In genomic region chr1:161740871-161741270, GRCh38 we compare ENCODE assay signal across 19 cellular contexts. TPM values are rescaled to one million over a fixed set of nuclear protein-coding genes. Genes with fewer than 3 reads are reported as not detected.
DNase-seq lines count a peak whose midpoint lies in the region; ATAC-seq and TF ChIP-seq lines count a peak whose summit lies in the region.
"Had no signal": no experiment of that assay in that cellular context is flagged by ENCODE, and none has a peak within 500 bp of the region (broad histone marks: within the 10 kb centered on the region; RNA-seq: fewer than 3 reads in every experiment).

No MANE protein-coding gene starts in this region.

- H3K9me3 Mint-ChIP-seq in IgD-negative memory B cell, result no peaks in the 10 kb centered on the region
- H3K9me3 Mint-ChIP-seq: activated naive CD4-positive, alpha-beta T cell treated with anti-CD3 and anti-CD28 coated beads, Interleukin-2, amount 50 U/mL, for 24 hours; neural progenitor cell had no signal

- no peaks in the 10 kb centered on the region for H3K27me3 Mint-ChIP-seq in IgD-negative memory B cell

- H3K36me3 Mint-ChIP-seq in IgD-negative memory B cell, result peaks cover 3% of the 10 kb centered on the region
- H3K36me3 Mint-ChIP-seq: activated naive CD4-positive, alpha-beta T cell treated with anti-CD3 and anti-CD28 coated beads, Interleukin-2, amount 50 U/mL, for 24 hours; neural progenitor cell had no signal

- H3K4me3 ChIP-seq in OCI-LY1 (ENCODE audit: low read depth, low read length, poor library complexity, severe bottlenecking) (no peak overlapping the region), spleen (no peak overlapping the region)
- H3K4me3 ChIP-seq: heart right ventricle, MG63, neural progenitor cell, SJCRH30 had no signal

- TF ChIP-seq CTCF in OCI-LY1 (IDR thresholded peaks at IDR 0.05; ENCODE audit: low read length) (no peak), spleen (IDR thresholded peaks at IDR 0.05 in 8 of 11, conservative IDR thresholded peaks at IDR 0.05 in 3 of 11) (no peak)

- H3K36me3 ChIP-seq in OCI-LY1 (ENCODE audit: insufficient read depth, low read length) (no peaks in the 10 kb centered on the region), spleen (no peaks in the 10 kb centered on the region)
- H3K36me3 ChIP-seq: heart right ventricle, MG63, neural progenitor cell, SJCRH30, WERI-Rb-1 had no signal

- H3K27ac Mint-ChIP-seq in IgD-negative memory B cell, result peak overlapping the region; percentile 53 to 97 (median 94)
- H3K27ac Mint-ChIP-seq: activated naive CD4-positive, alpha-beta T cell treated with anti-CD3 and anti-CD28 coated beads, Interleukin-2, amount 50 U/mL, for 24 hours; neural progenitor cell; progenitor cell of endocrine pancreas had no signal

- H3K4me2 ChIP-seq in OCI-LY1 (ENCODE audit: low read length), result no peak overlapping the region; the same call in 1 of the 2 replicates
- H3K4me2 ChIP-seq: neural progenitor cell had no signal

- no peak overlapping the region for H2AFZ ChIP-seq in OCI-LY1 (ENCODE audit: low read length)
- H2AFZ ChIP-seq: neural progenitor cell had no signal

- ATAC-seq in HG02642 (IDR thresholded peaks at IDR 0.05; ENCODE audit: poor library complexity, unreplicated experiment), result no peak

- H3K27ac ChIP-seq in OCI-LY1 (ENCODE audit: low read depth, low read length, poor library complexity, severe bottlenecking), result peak overlapping the region; percentile 77
- peak overlapping the region; percentile 24 for H3K27ac ChIP-seq in cingulate gyrus (ENCODE audit: low read depth, low read length)
- peak overlapping the region; percentile 68 to 88 (median 82) for H3K27ac ChIP-seq in spleen
- H3K27ac ChIP-seq: epithelial cell of prostate, neural progenitor cell, SJCRH30, WERI-Rb-1 had no signal

- peak overlapping the region in 3 of 4 donors; percentile 18 to 83 (median 82) for H3K4me3 Mint-ChIP-seq in IgD-negative memory B cell
- H3K4me3 Mint-ChIP-seq: activated naive CD4-positive, alpha-beta T cell treated with anti-CD3 and anti-CD28 coated beads, Interleukin-2, amount 50 U/mL, for 24 hours; neural progenitor cell had no signal

- intact Hi-C loops in spleen (cut with DNase I; ENCODE audit: low total_unique reads), result loop anchor here (10.0 kb wide), 1 partner anchor 176 kb away; no protein-coding TSS in a partner anchor

- H3K9me3 ChIP-seq in OCI-LY1 (ENCODE audit: low read length), result no peaks in the 10 kb centered on the region
- H3K9me3 ChIP-seq in spleen, result no peaks in the 10 kb centered on the region
- H3K9me3 ChIP-seq: heart right ventricle, MG63, SJCRH30 had no signal

- no peaks in the 10 kb centered on the region for H3K79me2 ChIP-seq in OCI-LY1 (ENCODE audit: insufficient read depth, low read length)

- no peaks in the 10 kb centered on the region for H3F3A ChIP-seq in OCI-LY1 (ENCODE audit: insufficient read depth, low read length)

- H3K27me3 ChIP-seq in OCI-LY1 (ENCODE audit: insufficient read depth, low read length) (no peaks in the 10 kb centered on the region; the same call in 1 of the 2 replicates), spleen (replicated peaks in 1 of 7) (no peaks in the 10 kb centered on the region)
- H3K27me3 ChIP-seq: MG63, SJCRH30 had no signal

- no peak overlapping the region for H3K9ac ChIP-seq in OCI-LY1 (ENCODE audit: low read length)
- H3K9ac ChIP-seq: neural progenitor cell had no signal

- DNase-seq in spleen, result no peak
- DNase-seq in amniotic stem cell (lab: John Stamatoyannopoulos, UW), result no peak
- no peak for DNase-seq in AG08396 (ENCODE audit: low spot score)
- no peak for DNase-seq in HuH-7 (ENCODE audit: low spot score)
- DNase-seq: aorta, GOT3, MG63, WERI-Rb-1 had no signal

- H3K4me1 Mint-ChIP-seq in IgD-negative memory B cell, result peaks cover 33 to 40% (median 33%) of the 10 kb centered on the region in 3 donors

- H3K9me2 ChIP-seq in OCI-LY1 (ENCODE audit: low read depth, low read length), result no peaks in the 10 kb centered on the region

- no peak for TF ChIP-seq POLR2A in spleen (IDR thresholded peaks at IDR 0.05)

- WGBS in spleen, 5 donors, result 74 to 78% (median 76%) methylated on average over 5 of the region's 5 CpGs

- H3K4me1 ChIP-seq in OCI-LY1 (ENCODE audit: insufficient read depth, low read length, severe bottlenecking), result peaks cover 41% of the 10 kb centered on the region
- peaks cover 12 to 40% (median 38%) of the 10 kb centered on the region in 6 donors for H3K4me1 ChIP-seq in spleen
- H3K4me1 ChIP-seq: neural progenitor cell, SJCRH30 had no signal

- H4K20me1 ChIP-seq in OCI-LY1 (ENCODE audit: insufficient read depth, low read length), result no peaks in the 10 kb centered on the region

RNA-seq across cellular contexts. Expression of gene DUSP12, which starts 8.7 kb away (rescaled TPM):
- 47.3 TPM for polyA plus RNA-seq in IgD-negative memory B cell
- total RNA-seq in spleen, result 10 to 100 TPM; 18.2 to 39.9 (median 23.7) TPM
- polyA plus RNA-seq in spleen, result 10 to 100 TPM; 17.9 to 27.8 (median 21.1) TPM

RNA-seq across cellular contexts. Expression of gene FCRLB, which starts 19.5 kb away (rescaled TPM):
- 11.1 TPM for polyA plus RNA-seq in IgD-negative memory B cell
- total RNA-seq in spleen, result 1 to 10 TPM; 1.2 to 4.3 (median 1.6) TPM
- polyA plus RNA-seq in spleen, result 1 to 10 TPM; 2.5 to 4.3 (median 4.3) TPM

RNA-seq across cellular contexts. Expression of gene ATF6, which starts 25.2 kb away (rescaled TPM):
- 14.3 TPM for polyA plus RNA-seq in IgD-negative memory B cell
- total RNA-seq in spleen, result 10 to 100 TPM; 25.2 to 46.8 (median 34.2) TPM
- 1 to 10 TPM; 2.5 to 4.3 (median 3.4) TPM for polyA plus RNA-seq in spleen

RNA-seq across cellular contexts. Expression of gene FCRLA, which starts 33.8 kb away (rescaled TPM):
- polyA plus RNA-seq in IgD-negative memory B cell (445 TPM), spleen (100 to 1,000 TPM; 142 to 202 (median 192) TPM)
- 10 to 100 TPM; 28.0 to 68.1 (median 52.5) TPM for total RNA-seq in spleen
- total RNA-seq: left lobe of liver, progenitor cell of endocrine pancreas had no signal

Comparison
In these comparisons a context has a peak if more than half of its experiments do, and no peak if none do; other contexts are left out.
1. H3K27ac ChIP-seq: peak in every context shown above with its lines; median percentile 82 in spleen; 77 in OCI-LY1; 24 in cingulate gyrus.